11 cellular contexts compared by ENCODE assay signal in the genomic region with DNA sequence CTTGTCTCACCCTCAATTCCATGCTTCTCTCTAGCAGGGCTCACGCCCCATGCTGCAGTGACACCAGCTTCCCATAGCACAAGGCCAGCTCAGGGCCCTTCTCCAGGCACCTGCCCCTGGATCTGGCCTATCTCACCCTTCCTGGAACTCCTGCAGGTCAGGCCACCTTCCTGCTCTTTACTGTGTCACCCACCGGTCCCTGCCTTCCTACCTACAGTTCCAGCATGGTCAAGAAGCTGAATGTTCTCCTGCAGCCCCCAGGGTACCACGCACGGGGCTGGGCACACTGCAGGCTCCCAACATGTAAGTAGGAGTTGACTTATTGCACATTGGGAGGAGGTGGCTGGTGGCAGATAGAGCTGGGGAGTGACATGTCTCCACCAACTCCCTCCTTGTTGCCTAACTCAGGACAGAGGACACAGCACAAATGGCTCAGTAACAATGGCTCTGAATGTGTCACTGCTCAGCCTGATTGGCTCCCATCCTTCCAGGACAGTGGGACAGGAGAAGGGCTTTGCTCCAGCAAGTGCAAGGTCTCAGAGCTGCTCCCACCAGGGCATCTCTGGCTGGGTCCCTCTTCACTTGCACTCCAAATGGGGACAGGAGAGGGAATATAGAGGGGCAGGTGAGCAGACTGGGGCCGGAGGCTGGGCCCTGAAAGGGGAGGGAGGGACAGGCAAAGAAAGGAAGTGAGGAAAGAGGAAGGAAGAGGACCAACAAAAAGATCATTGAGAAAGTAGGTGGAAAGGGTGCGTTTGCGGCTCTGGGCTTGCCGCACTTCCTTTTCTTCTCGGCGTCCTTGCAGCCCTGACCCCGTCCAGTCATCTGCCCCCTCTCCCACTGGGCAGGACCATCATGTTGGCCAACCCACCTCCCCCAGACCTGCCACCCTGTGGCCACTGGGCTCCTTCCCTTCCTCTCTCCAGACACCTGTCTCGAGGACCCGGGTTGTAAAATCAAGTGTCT. TPM values are rescaled to one million over a fixed set of nuclear protein-coding genes. Genes with fewer than 3 reads are reported as not detected.
DNase-seq lines count a peak whose midpoint lies in the region; ATAC-seq and TF ChIP-seq lines count a peak whose summit lies in the region.
"Had no signal": no experiment of that assay in that cellular context is flagged by ENCODE, and none has a peak within 500 bp of the region (broad histone marks: within the 10 kb centered on the region; RNA-seq: fewer than 3 reads in every experiment).

No MANE protein-coding gene starts in this region.

- H3K36me3 ChIP-seq in left lung, result no peaks in the 10 kb centered on the region

- peak overlapping the region; percentile 70 to 88 (median 80) for H3K4me3 Mint-ChIP-seq in IgD-negative memory B cell

- peaks cover 74 to 83% (median 81%) of the 10 kb centered on the region in 3 donors for H3K4me1 Mint-ChIP-seq in IgD-negative memory B cell

- TF ChIP-seq POLR2A in lower leg skin (IDR thresholded peaks at IDR 0.05), result no peak

- H3K36me3 Mint-ChIP-seq in IgD-negative memory B cell, result no peaks in the 10 kb centered on the region
- peaks cover 0 to 21% of the 10 kb centered on the region in 2 donors for H3K36me3 Mint-ChIP-seq in activated naive CD4-positive, alpha-beta T cell treated with anti-CD3 and anti-CD28 coated beads, Interleukin-2, amount 50 U/mL, for 72 hours

- no peaks in the 10 kb centered on the region for H3K9me3 Mint-ChIP-seq in IgD-negative memory B cell
- H3K9me3 Mint-ChIP-seq in activated naive CD4-positive, alpha-beta T cell treated with anti-CD3 and anti-CD28 coated beads, Interleukin-2, amount 50 U/mL, for 72 hours, result no peaks in the 10 kb centered on the region

- H3K4me1 ChIP-seq in left lung, result peaks cover 85 to 100% of the 10 kb centered on the region in 2 donors

- 83 to 85% methylated on average over 13 of the region's 13 CpGs for WGBS in lower leg skin, 2 donors

- peak overlapping the region; percentile 90 to 100 for H3K27ac ChIP-seq in left lung

- H3K9me3 ChIP-seq in left lung, result no peaks in the 10 kb centered on the region

- intact Hi-C loops in left lung (cut with DNase I), result no loop called here
- intact Hi-C loops in lower leg skin (cut with DNase I; ENCODE audit: low total_unique reads), result no loop called here

- no peaks in the 10 kb centered on the region for H3K27me3 ChIP-seq in left lung

- no peak for TF ChIP-seq CTCF in left lung (IDR thresholded peaks at IDR 0.05)
- no peak for TF ChIP-seq CTCF in lower leg skin (IDR thresholded peaks at IDR 0.05)

- peak overlapping the region; percentile 85 to 90 (median 85) for H3K27ac Mint-ChIP-seq in IgD-negative memory B cell
- H3K27ac Mint-ChIP-seq in activated naive CD4-positive, alpha-beta T cell treated with anti-CD3 and anti-CD28 coated beads, Interleukin-2, amount 50 U/mL, for 72 hours, result peak overlapping the region; percentile 67 to 87

- peak overlapping the region in 1 of 2 donors; percentile 19 for H3K4me3 ChIP-seq in left lung
- no peak overlapping the region for H3K4me3 ChIP-seq in lower leg skin (ENCODE audit: low read depth, poor library complexity, severe bottlenecking)

- peaks cover 3% of the 10 kb centered on the region for H3K27me3 Mint-ChIP-seq in IgD-negative memory B cell

- peak; percentile 91 to 94 for DNase-seq in AML-193 (lab: John Stamatoyannopoulos, UW)
- no peak for DNase-seq in activated naive CD4-positive, alpha-beta T cell treated with anti-CD3 and anti-CD28 coated beads, Interleukin-2, amount 50 U/mL, for 72 hours (ENCODE audit: low spot score in 2 of 2)
- peak; percentile 81 to 90 for DNase-seq in left lung
- no peak for DNase-seq in NCI-H345 (lab: John Stamatoyannopoulos, UW)
- no peak for DNase-seq in lower leg skin (ENCODE audit: low spot score in 2 of 2)
- DNase-seq: activated CD4-positive, alpha-beta T cell treated with anti-CD3 and anti-CD28 coated beads for 48 hours; NCI-H187 treated with DMSO at 0.1 percent for 48 hours had no signal

- ATAC-seq in activated naive CD4-positive, alpha-beta T cell treated with anti-CD3 and anti-CD28 coated beads, Interleukin-2, amount 50 U/mL, for 72 hours, result no peak
- ATAC-seq in left lung (no peak), GM18519 (IDR thresholded peaks at IDR 0.05; ENCODE audit: low FRiP score, unreplicated experiment) (no peak), HG03457 (IDR thresholded peaks at IDR 0.05; ENCODE audit: unreplicated experiment) (no peak)

RNA-seq across cellular contexts. Expression of a gene that starts 14.3 kb away (rescaled TPM):
- polyA plus RNA-seq in IgD-negative memory B cell, result 22.8 TPM
- 10 to 100 TPM; 19.6 to 26.1 TPM for total RNA-seq in activated naive CD4-positive, alpha-beta T cell treated with anti-CD3 and anti-CD28 coated beads, Interleukin-2, amount 50 U/mL, for 72 hours
- total RNA-seq in left lung, result 10 to 100 TPM; 27.7 to 29.2 TPM
- total RNA-seq in lower leg skin, result 100 to 1,000 TPM in 3 of 4 donors, 10 to 100 TPM in 1; 77.8 to 182 (median 141) TPM

RNA-seq across cellular contexts. Expression of a gene that starts 29.6 kb away (rescaled TPM):
- polyA plus RNA-seq in IgD-negative memory B cell, result not detected
- 1 to 10 TPM; 1.3 to 1.5 TPM for total RNA-seq in activated naive CD4-positive, alpha-beta T cell treated with anti-CD3 and anti-CD28 coated beads, Interleukin-2, amount 50 U/mL, for 72 hours
- under 1 TPM; 0.29 to 0.79 TPM for total RNA-seq in left lung
- under 1 TPM in 3 of 4 donors, not detected in 1; 0.42 to 0.55 (median 0.44) TPM for total RNA-seq in lower leg skin

RNA-seq across cellular contexts. Expression of a gene that starts 55.0 kb away (rescaled TPM):
- polyA plus RNA-seq in IgD-negative memory B cell, result 0.90 TPM
- 1 to 10 TPM; 1.4 to 1.6 TPM for total RNA-seq in activated naive CD4-positive, alpha-beta T cell treated with anti-CD3 and anti-CD28 coated beads, Interleukin-2, amount 50 U/mL, for 72 hours
- 10 to 100 TPM in 1 of 2 donors, 1 to 10 TPM in 1; 9.5 to 13.4 TPM for total RNA-seq in left lung
- 10 to 100 TPM; 19.9 to 29.8 (median 22.6) TPM for total RNA-seq in lower leg skin
- total RNA-seq: skeletal muscle tissue had no signal

Comparison
In these comparisons a context has a peak if more than half of its experiments do, and no peak if none do; other contexts are left out.
1. DNase-seq: peak in AML-193 (2 of 2) and left lung (2 of 2); none in activated naive CD4-positive, alpha-beta T cell treated with anti-CD3 and anti-CD28 coated beads, Interleukin-2, amount 50 U/mL, for 72 hours (0 of 2), NCI-H345 (single experiment) and lower leg skin (0 of 2).
2. RNA of a gene that starts 55.0 kb away (total RNA-seq): 19.9 to 29.8 TPM in lower leg skin and 9.5 to 13.4 TPM in left lung; 1.4 to 1.6 TPM in activated naive CD4-positive, alpha-beta T cell treated with anti-CD3 and anti-CD28 coated beads, Interleukin-2, amount 50 U/mL, for 72 hours; every median in the first group is over 4 times any median in the second.